In genomic region chr2:176268976-176269318, GRCh38 we compare ENCODE assay signal across 8 cellular contexts. TPM values are rescaled to one million over a fixed set of nuclear protein-coding genes. Genes with fewer than 3 reads are reported as not detected.
A peak's percentile ranks its signal among the peaks of the same experiment; 100 is the strongest.
DNase-seq lines count a peak whose midpoint lies in the region; ATAC-seq and TF ChIP-seq lines count a peak whose summit lies in the region.

No MANE protein-coding gene starts in this region.

- no peak for TF ChIP-seq RAD21 in neural cell (conservative IDR thresholded peaks at IDR 0.05)

- H2AFZ ChIP-seq in neural cell (ENCODE audit: low read depth, low read length), result peak overlapping the region; percentile 99

- peak overlapping the region; percentile 93 for H3K4me3 ChIP-seq in neural cell (ENCODE audit: low read length)

- H3K4me2 ChIP-seq in neural cell (ENCODE audit: low read length), result peak overlapping the region; percentile 42

- no peaks in the 10 kb centered on the region for H3K36me3 ChIP-seq in neural cell (ENCODE audit: insufficient read depth, low read length)

- no peaks in the 10 kb centered on the region for H3K9me2 ChIP-seq in neural cell (ENCODE audit: insufficient read depth, low read length)

- peak overlapping the region; percentile 65 for H3K27ac ChIP-seq in cingulate gyrus (ENCODE audit: low read depth, low read length)
- H3K27ac ChIP-seq in neural cell (ENCODE audit: low read length), result peak overlapping the region; percentile 93

- peak overlapping the region; percentile 94 for H3K9ac ChIP-seq in neural cell (ENCODE audit: low read length)

- H3K27me3 ChIP-seq in neural cell (ENCODE audit: insufficient read depth, low read depth, low read length), result no peaks in the 10 kb centered on the region

- DNase-seq in NCI-H2107 treated with DMSO at 0.1 percent for 48 hours (lab: John Stamatoyannopoulos, UW; ENCODE audit: unreplicated experiment), result no peak
- no peak for DNase-seq in T1000 (lab: John Stamatoyannopoulos, UW)
- no peak for DNase-seq in AG20443 (ENCODE audit: low spot score)

- no peaks in the 10 kb centered on the region for H3K9me3 ChIP-seq in neural cell (ENCODE audit: low read length)

- H4K20me1 ChIP-seq in neural cell (ENCODE audit: insufficient read depth), result no peaks in the 10 kb centered on the region

- H3F3A ChIP-seq in neural cell (ENCODE audit: insufficient read depth, low read length, poor library complexity, severe bottlenecking), result no peaks in the 10 kb centered on the region

- no peak for TF ChIP-seq EP300 in neural cell (conservative IDR thresholded peaks at IDR 0.05; ENCODE audit: poor library complexity, severe bottlenecking)

- peaks cover 31% of the 10 kb centered on the region for H3K79me2 ChIP-seq in neural cell (replicated peaks; ENCODE audit: insufficient read depth, low read length)

- no peak for TF ChIP-seq CTCF in neural cell (IDR thresholded peaks at IDR 0.05; ENCODE audit: poor library complexity, severe bottlenecking)

- ATAC-seq in GM18909 (IDR thresholded peaks at IDR 0.05; ENCODE audit: poor library complexity, unreplicated experiment), result peak; percentile 27
- ATAC-seq in HG03575 (IDR thresholded peaks at IDR 0.05; ENCODE audit: extremely low read depth, insufficient number of reproducible peaks, low FRiP score, unreplicated experiment), result peak; percentile 10
- no peak for ATAC-seq in GM21717 (IDR thresholded peaks at IDR 0.05; ENCODE audit: unreplicated experiment)

TF ChIP-seq in neural cell, 6 proteins besides CTCF, POLR2A, EP300 and RAD21:
- TF ChIP-seq MXI1 (conservative IDR thresholded peaks at IDR 0.05; ENCODE audit: poor library complexity, severe bottlenecking), result no peak
- TF ChIP-seq REST (IDR thresholded peaks at IDR 0.05; ENCODE audit: borderline replicate concordance), result no peak
- TF ChIP-seq SMC3 (conservative IDR thresholded peaks at IDR 0.05; ENCODE audit: poor library complexity), result no peak
- TF ChIP-seq POLR2AphosphoS5 (IDR thresholded peaks at IDR 0.05), result no peak
- no peak for TF ChIP-seq TAF1 (IDR thresholded peaks at IDR 0.05; ENCODE audit: low read depth)
- TF ChIP-seq EZH2 (IDR thresholded peaks at IDR 0.05; ENCODE audit: borderline replicate concordance, insufficient read depth, low read length, poor library complexity, severe bottlenecking), result no peak
TF ChIP-seq in neural cell: peak in this region for 0.

RNA-seq across cellular contexts. Expression of gene MTX2, which starts 0.3 kb away (rescaled TPM):
- polyA plus RNA-seq in neural cell, result 99.0 and 128 TPM in 2 replicates
- polyA minus RNA-seq in neural cell, result 52.4 and 54.8 TPM in 2 replicates
